Comparison of ENCODE assay signal across 8 cellular contexts in the genomic region with DNA sequence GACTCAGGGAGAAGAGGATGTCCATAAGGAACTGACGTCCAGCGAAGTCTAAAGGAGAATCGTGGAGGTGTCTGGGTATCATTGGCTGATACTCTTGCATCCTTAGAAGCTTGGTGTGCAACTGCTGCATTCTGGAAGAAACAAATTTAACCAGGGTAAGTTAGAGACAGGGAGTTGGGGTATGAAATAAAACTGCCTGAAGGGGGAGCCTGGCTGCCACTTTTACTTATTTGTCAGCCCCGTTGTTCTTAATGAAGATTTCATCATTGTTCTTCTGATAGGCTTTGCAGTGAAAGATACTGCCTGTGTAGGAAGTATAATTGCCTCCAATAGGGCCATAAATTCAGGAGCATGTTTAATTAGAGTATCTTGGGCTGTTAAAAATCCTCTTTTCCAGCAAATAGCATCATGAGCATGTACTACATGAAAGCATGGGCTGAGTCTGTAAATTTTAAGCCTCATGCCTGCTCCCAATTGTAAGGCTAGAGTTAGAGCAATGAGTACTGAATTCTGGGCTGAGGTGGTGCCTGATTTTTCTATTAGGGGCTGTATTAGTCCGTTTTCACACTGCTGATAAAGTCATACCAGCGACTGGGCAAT.
DNase-seq lines count a peak whose midpoint lies in the region; ATAC-seq and TF ChIP-seq lines count a peak whose summit lies in the region.

No MANE protein-coding gene starts in this region.

- peak; percentile 84 to 85 for ATAC-seq in CD4-positive, CD25-positive, alpha-beta regulatory T cell (ENCODE audit: low read depth in 2 of 2)
- ATAC-seq in GM18907 (IDR thresholded peaks at IDR 0.05; ENCODE audit: unreplicated experiment) (peak; percentile 89), HG03354 (IDR thresholded peaks at IDR 0.05; ENCODE audit: poor library complexity, severe bottlenecking, unreplicated experiment) (peak; percentile 85)

- no peaks in the 10 kb centered on the region for H3K9me2 ChIP-seq in PC-9 (ENCODE audit: insufficient read depth)

- no peak overlapping the region for H3K4me3 ChIP-seq in CD4-positive, CD25-positive, alpha-beta regulatory T cell (ENCODE audit: low read depth, low read length)
- H3K4me3 ChIP-seq in PC-9 (no peak overlapping the region), mammary epithelial cell (replicated peaks in 1 of 3; ENCODE audit: insufficient read depth in 1 of 3, low read depth in 2 of 3, low read length in 3 of 3) (no peak overlapping the region), tibial artery (no peak overlapping the region)

- peak overlapping the region in 2 of 3 donors; percentile 4 to 45 for H3K27ac Mint-ChIP-seq in CD4-positive, CD25-positive, alpha-beta regulatory T cell

- peak; percentile 5 to 68 (median 61) for DNase-seq in CD4-positive, CD25-positive, alpha-beta regulatory T cell
- peak in 1 of 2 experiments; percentile 4 for DNase-seq in PC-9
- DNase-seq in mammary epithelial cell: peak; percentile 55
- DNase-seq in medulla oblongata (ENCODE audit: extremely low spot score): peak; percentile 31
- DNase-seq in tibial artery: no peak
- no peak for DNase-seq in ureter (ENCODE audit: low spot score)

- peaks cover 0 to 13% (median 7%) of the 10 kb centered on the region in 4 donors for H3K4me1 Mint-ChIP-seq in CD4-positive, CD25-positive, alpha-beta regulatory T cell

- H4K20me1 ChIP-seq in PC-9 (ENCODE audit: insufficient read depth) (no peaks in the 10 kb centered on the region), mammary epithelial cell (ENCODE audit: insufficient read depth, low read length) (no peaks in the 10 kb centered on the region)

- no peak overlapping the region for H3K4me3 Mint-ChIP-seq in CD4-positive, CD25-positive, alpha-beta regulatory T cell

- H3K9me3 Mint-ChIP-seq in CD4-positive, CD25-positive, alpha-beta regulatory T cell: peaks cover 0 to 6% (median 5%) of the 10 kb centered on the region in 7 donors

- CTCF ChIA-PET in PC-9 (lab: Charles Lee): no interaction called here
- CTCF ChIA-PET in mammary epithelial cell (lab: Charles Lee; ENCODE audit: low non-redundant PET): interaction anchor here (0.6 kb wide), 1 partner anchor 184 kb away, joined by 7 read pairs; no protein-coding TSS in a partner anchor

- intact Hi-C loops in PC-9 (cut with micrococcal nuclease; ENCODE audit: unreplicated experiment): loop anchor here (5.0 kb wide), 1 partner anchor 682 kb away; no protein-coding TSS in a partner anchor
- intact Hi-C loops in mammary epithelial cell (cut with micrococcal nuclease): loop anchor here (1.0 to 10.0 kb wide), 6 partner anchors 21 to 1135 kb away; no protein-coding TSS in a partner anchor
- intact Hi-C loops in tibial artery (cut with DNase I; ENCODE audit: low total_unique reads): no loop called here

- in situ Hi-C loops in mammary epithelial cell (cut with MboI; ENCODE audit: low sequenced_read_pairs in 2 of 2): loop anchor here (10.0 to 25.0 kb wide), 4 partner anchors 185 to 1242 kb away; no protein-coding TSS in a partner anchor

- no peak overlapping the region for H3K9ac ChIP-seq in mammary epithelial cell (ENCODE audit: insufficient read depth, low read length)

- TF ChIP-seq CTCF in PC-9 (conservative IDR thresholded peaks at IDR 0.05) (peak; percentile 69), mammary epithelial cell (conservative IDR thresholded peaks at IDR 0.05 in 1 of 2, IDR thresholded peaks at IDR 0.05 in 1 of 2; ENCODE audit: extremely low read depth in 1 of 2, insufficient read depth in 1 of 2, low read depth in 1 of 2, low read length in 2 of 2) (peak; percentile 67 to 74), tibial artery (IDR thresholded peaks at IDR 0.05) (peak in 1 of 2 experiments; percentile 10)

- no peaks in the 10 kb centered on the region for H3K36me3 ChIP-seq in CD4-positive, CD25-positive, alpha-beta regulatory T cell (ENCODE audit: control insufficient read depth, insufficient read depth, low read length)
- no peaks in the 10 kb centered on the region for H3K36me3 ChIP-seq in PC-9 (ENCODE audit: low read depth)
- no peaks in the 10 kb centered on the region for H3K36me3 ChIP-seq in mammary epithelial cell (ENCODE audit: insufficient read depth, low read length)
- H3K36me3 ChIP-seq in tibial artery: no peaks in the 10 kb centered on the region

- no peaks in the 10 kb centered on the region for H3F3A ChIP-seq in PC-9 (ENCODE audit: insufficient read depth, low read depth)

- BruUV-seq in PC-9 (replicated peaks; lab: Mats Ljungman, UMichigan): no TSS peak
- BruUV-seq in mammary epithelial cell (replicated peaks; lab: Mats Ljungman, UMichigan): no TSS peak

- H2AFZ ChIP-seq in PC-9: no peak overlapping the region
- no peak overlapping the region for H2AFZ ChIP-seq in mammary epithelial cell (ENCODE audit: low read depth, low read length)

- dilution Hi-C loops in mammary epithelial cell (cut with HindIII; ENCODE audit: low sequenced_read_pairs): no loop called here

- H3K4me2 ChIP-seq in PC-9: no peak overlapping the region
- H3K4me2 ChIP-seq in mammary epithelial cell (ENCODE audit: insufficient read depth, low read depth, low read length): no peak overlapping the region

- peaks cover 2% of the 10 kb centered on the region for H3K27me3 ChIP-seq in CD4-positive, CD25-positive, alpha-beta regulatory T cell (ENCODE audit: control insufficient read depth, insufficient read depth, low read length)
- no peaks in the 10 kb centered on the region for H3K27me3 ChIP-seq in PC-9 (ENCODE audit: insufficient read depth, low read depth)
- no peaks in the 10 kb centered on the region for H3K27me3 ChIP-seq in mammary epithelial cell (ENCODE audit: insufficient read depth, low read length)
- no peaks in the 10 kb centered on the region for H3K27me3 ChIP-seq in tibial artery

- H3K27ac ChIP-seq in CD4-positive, CD25-positive, alpha-beta regulatory T cell (ENCODE audit: insufficient read depth, low read length, poor library complexity, severe bottlenecking): no peak overlapping the region
- H3K27ac ChIP-seq in PC-9 (no peak overlapping the region), mammary epithelial cell (ENCODE audit: insufficient read depth, low read depth, low read length) (no peak overlapping the region), tibial artery (no peak overlapping the region)

- peaks cover 4% of the 10 kb centered on the region for H3K36me3 Mint-ChIP-seq in CD4-positive, CD25-positive, alpha-beta regulatory T cell

- 31% methylated on average over 6 of the region's 6 CpGs for WGBS in mammary epithelial cell (ENCODE audit: low coverage, missing lambda C conversion rate)

- POLR2A ChIA-PET in PC-9 (lab: Charles Lee; ENCODE audit: unreplicated experiment): no interaction called here

- peaks cover 0 to 5% of the 10 kb centered on the region in 2 experiments for H3K9me3 ChIP-seq in CD4-positive, CD25-positive, alpha-beta regulatory T cell (ENCODE audit: control insufficient read depth in 2 of 2, low read length in 2 of 2)
- H3K9me3 ChIP-seq in PC-9 (ENCODE audit: insufficient read depth, low read depth): no peaks in the 10 kb centered on the region
- no peaks in the 10 kb centered on the region for H3K9me3 ChIP-seq in mammary epithelial cell (replicated peaks; ENCODE audit: insufficient read depth, low read length)
- no peaks in the 10 kb centered on the region for H3K9me3 ChIP-seq in tibial artery

- H3K4me1 ChIP-seq in CD4-positive, CD25-positive, alpha-beta regulatory T cell (ENCODE audit: control insufficient read depth, insufficient read depth, low read length, poor library complexity, severe bottlenecking): no peaks in the 10 kb centered on the region
- H3K4me1 ChIP-seq in PC-9 (replicated peaks; ENCODE audit: insufficient read depth) (no peaks in the 10 kb centered on the region), mammary epithelial cell (ENCODE audit: insufficient read depth, low read length) (no peaks in the 10 kb centered on the region), tibial artery (no peaks in the 10 kb centered on the region)

- peaks cover 4% of the 10 kb centered on the region for H3K27me3 Mint-ChIP-seq in CD4-positive, CD25-positive, alpha-beta regulatory T cell

- H3K79me2 ChIP-seq in PC-9 (ENCODE audit: low read depth): no peaks in the 10 kb centered on the region
- no peaks in the 10 kb centered on the region for H3K79me2 ChIP-seq in mammary epithelial cell (ENCODE audit: insufficient read depth, low read length)

Comparison
In these comparisons a context has a peak if more than half of its experiments do, and no peak if none do; other contexts are left out.
1. DNase-seq: peak in CD4-positive, CD25-positive, alpha-beta regulatory T cell (3 of 3), mammary epithelial cell (single experiment) and medulla oblongata (single experiment); none in tibial artery (0 of 2) and ureter (single experiment).
2. Peak in every context shown above with its lines, with median percentiles within 50 percentile points of each other: ATAC-seq.